In the genomic region with DNA sequence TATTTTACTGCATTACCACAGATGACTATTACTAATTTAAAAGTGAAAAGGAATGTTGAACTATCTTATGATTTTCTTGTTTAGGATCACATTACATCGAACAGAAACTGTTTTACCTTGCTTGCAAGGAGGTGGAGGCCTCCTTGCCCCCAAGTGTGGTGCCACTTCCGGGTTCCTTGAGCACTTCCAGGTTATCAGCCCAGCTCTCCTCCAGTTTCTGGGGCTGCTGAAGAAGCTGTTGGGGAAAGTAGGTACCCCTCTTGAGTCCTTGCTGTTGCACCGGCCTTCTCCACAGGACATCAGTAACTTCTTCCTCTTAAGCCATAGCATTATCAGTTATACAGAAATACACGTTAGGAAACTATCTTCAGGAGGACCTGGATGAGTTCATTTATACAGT, we compare ENCODE assay signal across 19 cellular contexts.
"Had no signal": no experiment of that assay in that cellular context is flagged by ENCODE, and none has a peak within 500 bp of the region (broad histone marks: within the 10 kb centered on the region; RNA-seq: fewer than 3 reads in every experiment).

No MANE protein-coding gene starts in this region.

- H3K36me3 ChIP-seq: esophagus squamous epithelium, left lung, lower lobe of right lung, neural progenitor cell, right atrium auricular region, suprapubic skin, thyroid gland, upper lobe of left lung, uterus had no signal

- H3K27ac ChIP-seq: epithelial cell of prostate, esophagus squamous epithelium, left lung, lower lobe of right lung, neural progenitor cell, right atrium auricular region, suprapubic skin, thyroid gland, upper lobe of left lung, uterus had no signal

- H3K9me3 ChIP-seq: esophagus squamous epithelium, left lung, lower lobe of right lung, right atrium auricular region, suprapubic skin, thyroid gland, upper lobe of left lung, uterus had no signal

- H2AFZ ChIP-seq: neural progenitor cell had no signal

- DNase-seq: effector memory CD8-positive, alpha-beta T cell; esophagus squamous epithelium; foreskin fibroblast; immature natural killer cell; left lung; lower lobe of right lung; midbrain; occipital lobe; stimulated activated CD4-positive, alpha-beta T cell treated with anti-CD3 and anti-CD28 coated beads, Interleukin-2, amount 100 ng/mL, for 48 hours; stimulated activated naive CD8-positive, alpha-beta T cell treated with anti-CD3 and anti-CD28 coated beads, Interleukin-15, Interleukin-2, amounts not matched to agents 100 U/mL and 50 U/mL, for 24 hours; thyroid gland; upper lobe of left lung; uterus had no signal

- H3K4me3 ChIP-seq: esophagus squamous epithelium, left lung, lower lobe of right lung, neural progenitor cell, right atrium auricular region, smooth muscle cell, suprapubic skin, thyroid gland, upper lobe of left lung, uterus had no signal

- H3K4me2 ChIP-seq: neural progenitor cell, smooth muscle cell had no signal

- ATAC-seq: effector memory CD8-positive, alpha-beta T cell; left lung; lower lobe of right lung; natural killer cell treated with Interleukin-12 subunit alpha and Interleukin-12 subunit beta and Interleukin-15 and Interleukin-18, amount 100 ng/mL, for 72 hours; stimulated activated naive CD8-positive, alpha-beta T cell treated with anti-CD3 and anti-CD28 coated beads, Interleukin-15, Interleukin-2, amounts not matched to agents 100 U/mL and 50 U/mL, for 24 hours had no signal

- H3K27me3 ChIP-seq: esophagus squamous epithelium, left lung, neural progenitor cell, right atrium auricular region, suprapubic skin, thyroid gland, upper lobe of left lung, uterus had no signal

- H3K9ac ChIP-seq: neural progenitor cell had no signal

- H3K4me1 ChIP-seq: esophagus squamous epithelium, left lung, lower lobe of right lung, neural progenitor cell, right atrium auricular region, suprapubic skin, thyroid gland, upper lobe of left lung, uterus had no signal
